Comparison of ENCODE assay signal across 21 cellular contexts in genomic region chr11:12098601-12099000, GRCh38.
"Had no signal": no experiment of that assay in that cellular context is flagged by ENCODE, and none has a peak within 500 bp of the region (broad histone marks: within the 10 kb centered on the region; RNA-seq: fewer than 3 reads in every experiment).

No MANE protein-coding gene starts in this region.

- H2AFZ ChIP-seq: PC-9 had no signal

- H3K9ac ChIP-seq: KMS-11 had no signal

- H3K4me2 ChIP-seq: KMS-11, PC-9 had no signal

- DNase-seq: activated CD4-positive, alpha-beta memory T cell treated with anti-CD3 and anti-CD28 coated beads, Interleukin-2, amount 10 ng/mL, durations not matched to agents 7 days and 5 days; activated CD4-positive, alpha-beta T cell treated with anti-CD3 and anti-CD28 coated beads for 36 hours; activated CD4-positive, alpha-beta T cell treated with anti-CD3 and anti-CD28 coated beads, Interleukin-2, amount 50 U/mL, for 1 hour; activated naive CD4-positive, alpha-beta T cell treated with Interleukin-2 at 50 U/mL for 16 hours; activated naive CD8-positive, alpha-beta T cell treated with anti-CD3 and anti-CD28 coated beads, Interleukin-2, amount 50 U/mL, for 24 hours; activated T-cell treated with anti-CD3 and anti-CD28 coated beads, Interleukin-2, amount 50 U/mL, for 72 hours; amniotic stem cell; body of pancreas; NCI-H1105 treated with DMSO at 0.1 percent for 48 hours; NCI-H1436 treated with DMSO at 0.1 percent for 48 hours; NCI-H187; NCI-H2081; NCI-H446; NCI-H524; PC-9; SHP77 treated with DMSO at 0.1 percent for 48 hours had no signal

- H3K9me3 ChIP-seq: ascending aorta, body of pancreas had no signal

- ATAC-seq: activated CD4-positive, alpha-beta T cell treated with anti-CD3 and anti-CD28 coated beads for 36 hours; activated naive CD4-positive, alpha-beta T cell treated with anti-CD3 and anti-CD28 coated beads, Interleukin-2, amount 50 U/mL, for 72 hours; activated naive CD8-positive, alpha-beta T cell treated with anti-CD3 and anti-CD28 coated beads, Interleukin-2, amount 50 U/mL, for 24 hours; activated T-cell treated with anti-CD3 and anti-CD28 coated beads, Interleukin-2, amount 50 U/mL, for 72 hours; body of pancreas had no signal

- H3K36me3 Mint-ChIP-seq: activated naive CD4-positive, alpha-beta T cell treated with anti-CD3 and anti-CD28 coated beads, Interleukin-2, amount 50 U/mL, for 72 hours had no signal

- H3K27ac Mint-ChIP-seq: activated CD4-positive, alpha-beta memory T cell treated with anti-CD3 and anti-CD28 coated beads, Interleukin-2, amount 10 ng/mL, durations not matched to agents 7 days and 5 days; activated CD4-positive, alpha-beta T cell treated with anti-CD3 and anti-CD28 coated beads for 36 hours; activated naive CD4-positive, alpha-beta T cell treated with anti-CD3 and anti-CD28 coated beads, Interleukin-2, amount 50 U/mL, for 72 hours; activated naive CD8-positive, alpha-beta T cell treated with anti-CD3 and anti-CD28 coated beads, Interleukin-2, amount 50 U/mL, for 24 hours; activated T-cell treated with anti-CD3 and anti-CD28 coated beads, Interleukin-2, amount 50 U/mL, for 72 hours had no signal

- H3K27me3 ChIP-seq: ascending aorta, body of pancreas had no signal

- H3K4me3 Mint-ChIP-seq: activated CD4-positive, alpha-beta memory T cell treated with anti-CD3 and anti-CD28 coated beads, Interleukin-2, amount 10 ng/mL, durations not matched to agents 7 days and 5 days; activated CD4-positive, alpha-beta T cell treated with anti-CD3 and anti-CD28 coated beads for 36 hours; activated naive CD8-positive, alpha-beta T cell treated with anti-CD3 and anti-CD28 coated beads, Interleukin-2, amount 50 U/mL, for 24 hours; activated T-cell treated with anti-CD3 and anti-CD28 coated beads, Interleukin-2, amount 50 U/mL, for 72 hours; central memory CD8-positive, alpha-beta T cell had no signal

- H3K9me3 Mint-ChIP-seq: activated CD4-positive, alpha-beta memory T cell treated with anti-CD3 and anti-CD28 coated beads, Interleukin-2, amount 10 ng/mL, durations not matched to agents 7 days and 5 days; activated naive CD8-positive, alpha-beta T cell treated with anti-CD3 and anti-CD28 coated beads, Interleukin-2, amount 50 U/mL, for 24 hours; central memory CD8-positive, alpha-beta T cell had no signal

- H3K36me3 ChIP-seq: ascending aorta had no signal

- H3K4me3 ChIP-seq: ascending aorta, body of pancreas, PC-9 had no signal

- H3K27ac ChIP-seq: ascending aorta, body of pancreas, KMS-11, PC-9, VCaP had no signal

- H3K27me3 Mint-ChIP-seq: central memory CD8-positive, alpha-beta T cell had no signal
